1 cellular context compared by ENCODE assay signal in genomic region chr3:111077384-111077783, GRCh38.
TF ChIP-seq lines count a peak whose summit lies in the region.

No MANE protein-coding gene starts in this region.

TF ChIP-seq in GM23338, 12 proteins besides CTCF, POLR2A, EP300 and RAD21 (continued from another document):
- TF ChIP-seq REST (IDR thresholded peaks at IDR 0.05; ENCODE audit: unreplicated experiment) (no peak), ZNF462 (CRISPR knock-in tag; IDR thresholded peaks at IDR 0.05) (no peak), JUNB (IDR thresholded peaks at IDR 0.05; ENCODE audit: unreplicated experiment) (no peak), ZNF114 (CRISPR knock-in tag; IDR thresholded peaks at IDR 0.05) (no peak)
TF ChIP-seq in GM23338: peak in this region for 0.
